Comparison of ENCODE assay signal across 1 cellular context in the genomic region with DNA sequence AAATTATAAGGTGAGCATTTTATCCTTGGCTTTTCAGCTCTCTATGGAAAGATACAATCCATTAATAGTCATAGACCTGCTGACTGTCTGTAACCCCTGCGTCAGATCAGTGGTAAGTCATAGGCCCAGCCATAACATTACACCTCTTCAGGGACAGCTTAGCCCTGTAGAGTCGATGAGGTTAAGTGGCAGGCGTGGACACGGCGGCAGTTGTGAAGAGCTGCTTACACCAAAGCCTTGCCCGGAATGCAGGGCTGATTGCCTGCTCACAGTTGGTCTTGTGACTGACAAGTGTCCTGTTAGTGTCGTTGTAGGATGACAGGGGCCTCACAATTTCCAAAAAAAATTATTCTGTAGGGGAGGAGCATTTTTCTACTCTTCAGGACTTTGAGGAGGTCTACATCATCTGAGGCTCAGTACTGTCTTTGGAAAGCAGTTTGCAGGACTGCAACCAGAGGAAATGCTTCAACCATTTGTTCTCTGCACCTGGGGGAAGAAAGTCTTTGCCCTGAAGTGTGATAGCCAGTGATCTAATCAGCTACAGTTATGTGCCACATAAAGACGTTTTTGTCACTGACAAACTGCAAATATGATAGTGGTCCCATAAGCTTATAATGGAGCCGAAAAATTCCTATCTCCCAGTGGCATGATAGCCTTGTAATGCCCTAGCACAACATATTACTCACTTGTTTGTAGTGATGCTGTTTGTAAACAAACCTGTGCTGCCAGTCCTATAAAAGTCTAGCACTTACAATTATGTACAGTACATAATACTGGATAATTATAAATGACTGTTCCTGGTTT.
TF ChIP-seq lines count a peak whose summit lies in the region.

No MANE protein-coding gene starts in this region.

TF ChIP-seq in IMR-90, 13 proteins besides CTCF, POLR2A, EP300 and RAD21 (continued from another document):
- TF ChIP-seq RFX5 (IDR thresholded peaks at IDR 0.05; ENCODE audit: low read depth, low read length) (no peak), SMC3 (IDR thresholded peaks at IDR 0.05; ENCODE audit: low read depth, low read length) (no peak), NFE2L2 (IDR thresholded peaks at IDR 0.05; ENCODE audit: low read depth, low read length) (no peak), FOS (IDR thresholded peaks at IDR 0.05; ENCODE audit: low read depth, low read length) (no peak), BHLHE40 (IDR thresholded peaks at IDR 0.05; ENCODE audit: low read depth, low read length) (no peak), MAZ (IDR thresholded peaks at IDR 0.05; ENCODE audit: borderline replicate concordance, low read depth, low read length) (no peak), MXI1 (IDR thresholded peaks at IDR 0.05; ENCODE audit: borderline replicate concordance, low read depth, low read length) (no peak), CHD1 (IDR thresholded peaks at IDR 0.05; ENCODE audit: low read depth, low read length) (no peak)
- TF ChIP-seq, protein P1, sequence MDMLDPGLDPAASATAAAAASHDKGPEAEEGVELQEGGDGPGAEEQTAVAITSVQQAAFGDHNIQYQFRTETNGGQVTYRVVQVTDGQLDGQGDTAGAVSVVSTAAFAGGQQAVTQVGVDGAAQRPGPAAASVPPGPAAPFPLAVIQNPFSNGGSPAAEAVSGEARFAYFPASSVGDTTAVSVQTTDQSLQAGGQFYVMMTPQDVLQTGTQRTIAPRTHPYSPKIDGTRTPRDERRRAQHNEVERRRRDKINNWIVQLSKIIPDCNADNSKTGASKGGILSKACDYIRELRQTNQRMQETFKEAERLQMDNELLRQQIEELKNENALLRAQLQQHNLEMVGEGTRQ (IDR thresholded peaks at IDR 0.05; ENCODE audit: low read depth, low read length): no peak
